In the genomic region with DNA sequence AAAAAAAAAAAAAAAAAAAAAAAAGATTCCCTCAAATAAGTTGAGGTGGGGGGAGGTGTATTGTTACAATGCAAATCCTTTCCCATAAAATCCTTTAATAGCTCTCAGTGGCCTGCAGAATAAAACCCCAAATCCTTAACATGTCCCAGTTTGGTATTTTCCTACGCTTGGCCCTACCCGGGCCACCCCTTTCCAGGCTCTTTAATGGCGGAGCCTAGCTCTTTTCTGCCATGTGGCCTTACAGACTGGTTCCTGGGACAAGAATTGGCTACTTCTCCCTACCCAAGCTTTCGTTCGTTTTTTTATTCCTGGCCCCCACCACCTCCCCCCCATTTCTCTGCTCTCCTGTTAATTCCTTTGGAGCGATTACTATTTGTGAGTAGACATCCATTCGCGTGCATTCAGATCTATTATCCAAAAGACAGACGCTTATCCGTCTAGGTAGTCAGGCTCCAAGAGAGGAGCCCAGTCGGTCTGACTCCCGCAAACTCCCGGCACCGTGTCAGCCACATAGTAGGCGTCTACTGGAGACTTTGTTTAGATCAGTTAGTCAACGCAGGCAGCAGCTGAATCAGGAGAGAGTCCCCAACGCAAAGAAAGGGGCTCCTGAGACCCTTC, we compare ENCODE assay signal across 8 cellular contexts. TPM values are rescaled to one million over a fixed set of nuclear protein-coding genes. Genes with fewer than 3 reads are reported as not detected.
DNase-seq lines count a peak whose midpoint lies in the region; ATAC-seq and TF ChIP-seq lines count a peak whose summit lies in the region.

No MANE protein-coding gene starts in this region.

- DNase-seq in H7 (peak; percentile 51), glutamatergic neuron (no peak), sigmoid colon (no peak), RKO (ENCODE audit: low spot score) (no peak), NCI-H69 (lab: John Stamatoyannopoulos, UW) (no peak)

- no peak for TF ChIP-seq EP300 in sigmoid colon (IDR thresholded peaks at IDR 0.05)

- TF ChIP-seq POLR2A in sigmoid colon (IDR thresholded peaks at IDR 0.05), result no peak

- no peaks in the 10 kb centered on the region; the same call in 1 of the 2 replicates for H3K36me3 ChIP-seq in H7 (replicated peaks; ENCODE audit: control insufficient read depth, insufficient read depth, low read length)
- H3K36me3 ChIP-seq in sigmoid colon, result no peaks in the 10 kb centered on the region

- H3K27me3 Mint-ChIP-seq in glutamatergic neuron (ENCODE audit: unreplicated experiment), result peaks cover 5% of the 10 kb centered on the region

- WGBS in sigmoid colon, 2 donors, result 42 to 64% methylated on average over 17 of the region's 17 CpGs

- H3K4me3 ChIP-seq in H7 (ENCODE audit: insufficient read depth, low read depth, low read length), result peak overlapping the region; percentile 20
- H3K4me3 ChIP-seq in sigmoid colon, result peak overlapping the region; percentile 61 to 94 (median 78)

- ATAC-seq in HG02610 (IDR thresholded peaks at IDR 0.05; ENCODE audit: unreplicated experiment), result no peak
- ATAC-seq in HG03108 (IDR thresholded peaks at IDR 0.05; ENCODE audit: unreplicated experiment), result no peak

- peaks cover 0 to 42% (median 40%) of the 10 kb centered on the region in 4 donors for H3K4me1 ChIP-seq in sigmoid colon

- TF ChIP-seq CTCF in VCaP (conservative IDR thresholded peaks at IDR 0.05) (no peak), glutamatergic neuron (IDR thresholded peaks at IDR 0.05; ENCODE audit: partially characterized antibody, unreplicated experiment) (no peak), sigmoid colon (IDR thresholded peaks at IDR 0.05) (no peak)

- no peaks in the 10 kb centered on the region for H3K9me3 ChIP-seq in sigmoid colon

- H3K4me3 Mint-ChIP-seq in glutamatergic neuron (ENCODE audit: unreplicated experiment), result peak overlapping the region; percentile 89

- H3K4me1 Mint-ChIP-seq in glutamatergic neuron (ENCODE audit: low read depth, unreplicated experiment), result peaks cover 26% of the 10 kb centered on the region

- H3K27me3 ChIP-seq in H7 (ENCODE audit: control insufficient read depth, insufficient read depth, low read length) (no peaks in the 10 kb centered on the region), sigmoid colon (no peaks in the 10 kb centered on the region)

- peaks cover 11% of the 10 kb centered on the region for H3K9me3 Mint-ChIP-seq in glutamatergic neuron (ENCODE audit: unreplicated experiment)

- H3K27ac ChIP-seq in VCaP (peak overlapping the region; percentile 85), sigmoid colon (peak overlapping the region; percentile 96 to 99 (median 99))

- H3K36me3 Mint-ChIP-seq in glutamatergic neuron (ENCODE audit: unreplicated experiment), result no peaks in the 10 kb centered on the region

- H3K27ac Mint-ChIP-seq in glutamatergic neuron (ENCODE audit: unreplicated experiment), result peak overlapping the region; percentile 72

- intact Hi-C loops in sigmoid colon (cut with DNase I), result loop anchor here (5.0 to 10.0 kb wide), 2 partner anchors 96 to 317 kb away; partner anchors contain the start of genes PSMB10 and RIPOR1

RNA-seq across cellular contexts. Expression of gene THAP11, which starts 0.8 kb away (rescaled TPM):
- total RNA-seq in H7 (2014; rRNA removed; shearing (Covaris generic)), result 57.6 and 67.0 TPM in 2 replicates
- total RNA-seq in glutamatergic neuron (ENCODE audit: unreplicated experiment), result 23.1 TPM
- 10 to 100 TPM; 63.9 to 85.6 (median 75.2) TPM for total RNA-seq in sigmoid colon
- polyA plus RNA-seq in sigmoid colon, result 10 to 100 TPM; 16.2 to 23.4 (median 20.8) TPM

RNA-seq across cellular contexts. Expression of gene NUTF2, which starts 5.4 kb away (rescaled TPM):
- 295 and 340 TPM in 2 replicates for total RNA-seq in H7 (2014; rRNA removed; shearing (Covaris generic))
- total RNA-seq in glutamatergic neuron (ENCODE audit: unreplicated experiment) (196 TPM), sigmoid colon (100 to 1,000 TPM in 1 of 4 donors, 10 to 100 TPM in 3; 50.8 to 106 (median 85.4) TPM)
- polyA plus RNA-seq in sigmoid colon, result 100 to 1,000 TPM in 1 of 3 donors, 10 to 100 TPM in 2; 93.8 to 115 (median 99.7) TPM

RNA-seq across cellular contexts. Expression of gene CENPT, which starts 6.2 kb away (rescaled TPM):
- 34.9 and 43.7 TPM in 2 replicates for total RNA-seq in H7 (2014; rRNA removed; shearing (Covaris generic))
- total RNA-seq in glutamatergic neuron (ENCODE audit: unreplicated experiment) (153 TPM), sigmoid colon (10 to 100 TPM; 27.5 to 53.7 (median 41.8) TPM)
- polyA plus RNA-seq in sigmoid colon, result 10 to 100 TPM in 2 of 3 donors, 1 to 10 TPM in 1; 9.6 to 38.3 (median 19.0) TPM

RNA-seq across cellular contexts. Expression of gene EDC4, which starts 31.5 kb away (rescaled TPM):
- total RNA-seq in H7 (2014; rRNA removed; shearing (Covaris generic)), result 88.0 and 96.6 TPM in 2 replicates
- total RNA-seq in glutamatergic neuron (ENCODE audit: unreplicated experiment) (142 TPM), sigmoid colon (10 to 100 TPM; 24.5 to 42.4 (median 32.2) TPM)
- polyA plus RNA-seq in sigmoid colon, result 10 to 100 TPM; 28.8 to 48.9 (median 42.3) TPM

RNA-seq across cellular contexts. Expression of gene TSNAXIP1, which starts 34.6 kb away (rescaled TPM):
- total RNA-seq in H7 (2014; rRNA removed; shearing (Covaris generic)), result 0.15 and 0.21 TPM in 2 replicates
- total RNA-seq in glutamatergic neuron (ENCODE audit: unreplicated experiment) (3.4 TPM), sigmoid colon (1 to 10 TPM; 1.1 to 2.9 (median 1.8) TPM)
- polyA plus RNA-seq in sigmoid colon, result under 1 TPM in 2 of 3 donors, not detected in 1; 0.60 to 0.92 TPM
